ENCODE assay signal across 8 cellular contexts in genomic region chr7:102748605-102749322, GRCh38. TPM values are rescaled to one million over a fixed set of nuclear protein-coding genes. Genes with fewer than 3 reads are reported as not detected.
A peak's percentile ranks its signal among the peaks of the same experiment; 100 is the strongest.
DNase-seq lines count a peak whose midpoint lies in the region; ATAC-seq lines count a peak whose summit lies in the region.
"Not testable (repeated sequence)": the region's sequence is repeated elsewhere in the genome, so short reads cannot be mapped to it uniquely, and the experiment has no call there.

Gene FAM185A, plus strand, starts transcription at chr7:102748999. Its CDS starts 209 bp downstream, at chr7:102749208.

- H3K4me1 Mint-ChIP-seq in activated CD4-positive, alpha-beta T cell treated with anti-CD3 and anti-CD28 coated beads, Interleukin-2, amount 10 ng/mL, durations not matched to agents 24 days and 14 days, result peaks cover 17% of the 10 kb centered on the region

- not testable (repeated sequence) for H3K9me3 ChIP-seq in BLaER1 treated with 17β-estradiol and CSF1 and Interleukin-3, amounts not matched to agents 10 nM and 100 nM (replicated peaks in 1 of 11)

- ATAC-seq in GM19328 (IDR thresholded peaks at IDR 0.05; ENCODE audit: unreplicated experiment), result peak; percentile 99
- ATAC-seq in HG03469 (IDR thresholded peaks at IDR 0.05; ENCODE audit: unreplicated experiment), result peak; percentile 96

- DNase-seq in NCI-H526 (lab: John Stamatoyannopoulos, UW), result peak; percentile 100
- peak; percentile 98 for DNase-seq in activated CD4-positive, alpha-beta T cell treated with anti-CD3 and anti-CD28 coated beads, Interleukin-2, amount 10 ng/mL, durations not matched to agents 24 days and 14 days
- peak; percentile 49 for DNase-seq in cortex of kidney (lab: John Stamatoyannopoulos, UW)
- DNase-seq in stimulated activated CD4-positive, alpha-beta T cell treated with anti-CD3 and anti-CD28 coated beads, Interleukin-1b, Interleukin-23, amount 100 ng/mL, for 24 hours (ENCODE audit: low read depth in 4 of 4, low spot score in 1 of 4), result peak; percentile 81 to 93 (median 86)

- intact Hi-C loops in activated CD4-positive, alpha-beta T cell treated with anti-CD3 and anti-CD28 coated beads, Interleukin-2, amount 10 ng/mL, durations not matched to agents 24 days and 14 days (cut with micrococcal nuclease), result loop anchor here (1.0 kb wide), 1 partner anchor 327 kb away; the partner anchor contains the start of gene ARMC10

- peak within 1 kb of the TSS; percentile 66 to 89 (median 81) for H3K4me2 ChIP-seq in BLaER1 treated with 17β-estradiol and CSF1 and Interleukin-3, amounts not matched to agents 10 nM and 100 nM

- H3K27me3 ChIP-seq in BLaER1 treated with 17β-estradiol and CSF1 and Interleukin-3, amounts not matched to agents 10 nM and 100 nM; layer of hippocampus (ENCODE audit: control insufficient read depth, insufficient read depth, low read length): not testable (repeated sequence)

- H3K4me1 ChIP-seq in BLaER1 treated with 17β-estradiol and CSF1 and Interleukin-3, amounts not matched to agents 10 nM and 100 nM, result peaks cover 8 to 16% (median 11%) of the 10 kb centered on the region in 10 experiments; a peak in 16 of 20 replicates

- H3K4me3 ChIP-seq in BLaER1 treated with 17β-estradiol and CSF1 and Interleukin-3, amounts not matched to agents 10 nM and 100 nM, result peak within 1 kb of the TSS; percentile 63 to 79 (median 73)

- peak within 1 kb of the TSS; percentile 68 to 80 (median 77) for H3K9ac ChIP-seq in BLaER1 treated with 17β-estradiol and CSF1 and Interleukin-3, amounts not matched to agents 10 nM and 100 nM

- H4K20me1 ChIP-seq in BLaER1 treated with 17β-estradiol and CSF1 and Interleukin-3, amounts not matched to agents 10 nM and 100 nM, result not testable (repeated sequence)

- H3K4me3 Mint-ChIP-seq in activated CD4-positive, alpha-beta T cell treated with anti-CD3 and anti-CD28 coated beads, Interleukin-2, amount 10 ng/mL, durations not matched to agents 24 days and 14 days, result peak within 1 kb of the TSS; percentile 83

- H3K27me3 Mint-ChIP-seq in activated CD4-positive, alpha-beta T cell treated with anti-CD3 and anti-CD28 coated beads, Interleukin-2, amount 10 ng/mL, durations not matched to agents 24 days and 14 days, result not testable (repeated sequence)

- peak within 1 kb of the TSS; percentile 95 for H3K27ac Mint-ChIP-seq in activated CD4-positive, alpha-beta T cell treated with anti-CD3 and anti-CD28 coated beads, Interleukin-2, amount 10 ng/mL, durations not matched to agents 24 days and 14 days

- peak within 1 kb of the TSS; percentile 12 to 64 (median 49); a peak in 16 of 22 replicates for H3K27ac ChIP-seq in BLaER1 treated with 17β-estradiol and CSF1 and Interleukin-3, amounts not matched to agents 10 nM and 100 nM
- peak within 1 kb of the TSS; percentile 38 for H3K27ac ChIP-seq in layer of hippocampus (ENCODE audit: low read depth, low read length)

- H3K36me3 ChIP-seq in BLaER1 treated with 17β-estradiol and CSF1 and Interleukin-3, amounts not matched to agents 10 nM and 100 nM, result not testable (repeated sequence)

- H3K9me3 Mint-ChIP-seq in activated CD4-positive, alpha-beta T cell treated with anti-CD3 and anti-CD28 coated beads, Interleukin-2, amount 10 ng/mL, durations not matched to agents 24 days and 14 days, result not testable (repeated sequence)

- not testable (repeated sequence) for H3K36me3 Mint-ChIP-seq in activated CD4-positive, alpha-beta T cell treated with anti-CD3 and anti-CD28 coated beads, Interleukin-2, amount 10 ng/mL, durations not matched to agents 24 days and 14 days (ENCODE audit: low read depth)

RNA-seq across cellular contexts. Expression of gene FAM185A, which starts in this region (rescaled TPM):
- total RNA-seq in activated CD4-positive, alpha-beta T cell treated with anti-CD3 and anti-CD28 coated beads, Interleukin-2, amount 10 ng/mL, durations not matched to agents 24 days and 14 days, result 7.9 and 9.3 TPM in 2 replicates

Comparison
In these comparisons a context has a peak if more than half of its experiments do, and no peak if none do; other contexts are left out.
1. Peak in every context shown above with its lines: DNase-seq, ATAC-seq, H3K4me3 ChIP-seq and H3K27ac ChIP-seq.
2. DNase-seq: peak in every context shown above with its lines; median percentile 100 in NCI-H526; 98 in activated CD4-positive, alpha-beta T cell treated with anti-CD3 and anti-CD28 coated beads, Interleukin-2, amount 10 ng/mL, durations not matched to agents 24 days and 14 days; 86 in stimulated activated CD4-positive, alpha-beta T cell treated with anti-CD3 and anti-CD28 coated beads, Interleukin-1b, Interleukin-23, amount 100 ng/mL, for 24 hours; 49 in cortex of kidney.